Comparison of ENCODE assay signal across 23 cellular contexts in genomic region chr5:6407547-6408259, GRCh38. TPM values are rescaled to one million over a fixed set of nuclear protein-coding genes. Genes with fewer than 3 reads are reported as not detected.
"Had no signal": no experiment of that assay in that cellular context is flagged by ENCODE, and none has a peak within 500 bp of the region (broad histone marks: within the 10 kb centered on the region; RNA-seq: fewer than 3 reads in every experiment).

No MANE protein-coding gene starts in this region.

- H3K4me3 ChIP-seq: adrenal gland had no signal

- ATAC-seq: activated CD8-positive, alpha-beta T cell treated with anti-CD3 and anti-CD28 coated beads, Interleukin-2, amount 10 ng/mL, durations not matched to agents 7 days and 5 days; T-helper 17 cell; WTC11 had no signal

- H3K27ac ChIP-seq: adrenal gland had no signal

- H3K36me3 ChIP-seq: adrenal gland had no signal

- H3K36me3 Mint-ChIP-seq: activated naive CD8-positive, alpha-beta T cell treated with anti-CD3 and anti-CD28 coated beads, Interleukin-2, amount 10 ng/mL, durations not matched to agents 7 days and 5 days; WTC11 had no signal

- H3K9me3 Mint-ChIP-seq: activated naive CD8-positive, alpha-beta T cell treated with anti-CD3 and anti-CD28 coated beads, Interleukin-2, amount 10 ng/mL, durations not matched to agents 7 days and 5 days had no signal

- H3K27ac Mint-ChIP-seq: activated CD8-positive, alpha-beta T cell treated with anti-CD3 and anti-CD28 coated beads, Interleukin-2, amount 10 ng/mL, durations not matched to agents 7 days and 5 days; activated naive CD8-positive, alpha-beta T cell treated with anti-CD3 and anti-CD28 coated beads, Interleukin-2, amount 10 ng/mL, durations not matched to agents 7 days and 5 days; T-helper 17 cell; WTC11 had no signal

- H3K9me3 ChIP-seq: adrenal gland had no signal

- H3K4me1 Mint-ChIP-seq: activated naive CD8-positive, alpha-beta T cell treated with anti-CD3 and anti-CD28 coated beads, Interleukin-2, amount 10 ng/mL, durations not matched to agents 7 days and 5 days; T-helper 17 cell had no signal

- H3K4me3 Mint-ChIP-seq: activated CD8-positive, alpha-beta T cell treated with anti-CD3 and anti-CD28 coated beads, Interleukin-2, amount 10 ng/mL, durations not matched to agents 7 days and 5 days; activated naive CD8-positive, alpha-beta T cell treated with anti-CD3 and anti-CD28 coated beads, Interleukin-2, amount 10 ng/mL, durations not matched to agents 7 days and 5 days; T-helper 17 cell; WTC11 had no signal

- H3K27me3 ChIP-seq: adrenal gland had no signal

- H3K4me1 ChIP-seq: adrenal gland had no signal

- DNase-seq: activated CD4-positive, alpha-beta T cell treated with anti-CD3 and anti-CD28 coated beads for 48 hours; activated CD4-positive, alpha-beta T cell treated with anti-CD3 and anti-CD28 coated beads, Interleukin-2, amount 50 U/mL, for 4 hours; activated CD4-positive, CD25-positive, alpha-beta regulatory T cell treated with anti-CD3 and anti-CD28 coated beads, Interleukin-2, amount 50 U/mL, for 72 hours; activated CD8-positive, alpha-beta memory T cell treated with anti-CD3 and anti-CD28 coated beads, Interleukin-2, amount 50 U/mL, for 48 hours; activated CD8-positive, alpha-beta T cell treated with anti-CD3 and anti-CD28 coated beads, Interleukin-2, amount 10 ng/mL, durations not matched to agents 7 days and 5 days; activated naive CD4-positive, alpha-beta T cell treated with anti-CD3 and anti-CD28 coated beads, Interleukin-2, amount 50 U/mL, for 16 hours; activated naive CD8-positive, alpha-beta T cell treated with anti-CD3 and anti-CD28 coated beads, Interleukin-2, amount 10 ng/mL, durations not matched to agents 7 days and 5 days; activated T-cell treated with anti-CD3 and anti-CD28 coated beads, Interleukin-2, amount 50 U/mL, for 1 hour; anterior cingulate cortex; cerebellar nuclear complex; Kasumi-1; NCI-H1105 treated with DMSO at 0.1 percent for 48 hours; NCI-H146; NCI-H1930; NCI-H446 treated with DMSO at 0.1 percent for 48 hours; NCI-H524 treated with DMSO at 0.1 percent for 48 hours; NCI-H774; SHP77 treated with DMSO at 0.1 percent for 48 hours; T-helper 17 cell; T1000 had no signal

RNA-seq across cellular contexts. Expression of gene UBE2QL1, which starts 41.0 kb away (rescaled TPM):
- total RNA-seq: activated CD8-positive, alpha-beta T cell treated with anti-CD3 and anti-CD28 coated beads, Interleukin-2, amount 10 ng/mL, durations not matched to agents 7 days and 5 days; activated naive CD8-positive, alpha-beta T cell treated with anti-CD3 and anti-CD28 coated beads, Interleukin-2, amount 10 ng/mL, durations not matched to agents 7 days and 5 days; OCI-LY7 had no signal
